Comparison of ENCODE assay signal across 35 cellular contexts in genomic region chr20:46923550-46923949, GRCh38. TPM values are rescaled to one million over a fixed set of nuclear protein-coding genes. Genes with fewer than 3 reads are reported as not detected.
"Had no signal": no experiment of that assay in that cellular context is flagged by ENCODE, and none has a peak within 500 bp of the region (broad histone marks: within the 10 kb centered on the region; RNA-seq: fewer than 3 reads in every experiment).

No MANE protein-coding gene starts in this region.

- H3K9me3 ChIP-seq: ascending aorta, Peyer's patch, SJSA1, SK-N-SH had no signal

- H3K4me3 ChIP-seq: ascending aorta, cardiac muscle cell, K562, Peyer's patch, SJSA1 had no signal

- H3K36me3 ChIP-seq: ascending aorta, cardiac muscle cell, Peyer's patch, SJSA1 had no signal

- H3K27me3 ChIP-seq: ascending aorta, cardiac muscle cell, Peyer's patch, SJSA1 had no signal

- ATAC-seq: activated CD8-positive, alpha-beta T cell treated with anti-CD3 and anti-CD28 coated beads for 36 hours; K562; PC-3 had no signal

- H3K4me1 ChIP-seq: ascending aorta, Peyer's patch, SJSA1 had no signal

- H3K27ac ChIP-seq: ascending aorta, cardiac muscle cell, Peyer's patch, SJSA1, WERI-Rb-1 had no signal

- DNase-seq: activated CD4-positive, alpha-beta T cell treated with anti-CD3 and anti-CD28 coated beads for 1 hour; activated CD4-positive, alpha-beta T cell treated with anti-CD3 and anti-CD28 coated beads, Interleukin-2, amount 10 ng/mL, durations not matched to agents 24 days and 14 days; activated CD4-positive, alpha-beta T cell treated with anti-CD3 and anti-CD28 coated beads, Interleukin-2, amount 50 U/mL, for 4 hours; activated CD4-positive, CD25-positive, alpha-beta regulatory T cell; activated CD8-positive, alpha-beta T cell treated with anti-CD3 and anti-CD28 coated beads for 36 hours; activated gamma-delta T cell; activated naive CD4-positive, alpha-beta T cell treated with Interleukin-2 at 50 U/mL for 16 hours; activated naive CD8-positive, alpha-beta T cell treated with anti-CD3 and anti-CD28 coated beads, Interleukin-2, amount 10 ng/mL, durations not matched to agents 7 days and 5 days; activated T-cell treated with anti-CD3 and anti-CD28 coated beads, Interleukin-2, amount 50 U/mL, for 24 hours; amygdala; NCI-H1092 treated with DMSO at 0.1 percent for 48 hours; NCI-H1417; NCI-H146; NCI-H187; NCI-H2081; NCI-H226; NCI-H446 treated with DMSO at 0.1 percent for 48 hours; NCI-H524; NCI-H748 treated with DMSO at 0.1 percent for 48 hours; NK-92 treated with Interleukin-12 subunit alpha and Interleukin-12 subunit beta, amount 100 ng/mL, for 24 hours; PC-3; Peyer's patch; RPMI8226; SHP77 treated with DMSO at 0.1 percent for 48 hours; SK-N-SH; T-helper 1 cell; T-helper 2 cell; T1000; WERI-Rb-1 had no signal

RNA-seq across cellular contexts. Expression of gene EYA2, which starts 28.9 kb away (rescaled TPM):
- total RNA-seq: activated CD4-positive, alpha-beta T cell treated with anti-CD3 and anti-CD28 coated beads, Interleukin-2, amount 10 ng/mL, durations not matched to agents 24 days and 14 days; activated CD8-positive, alpha-beta memory T cell treated with anti-CD3 and anti-CD28 coated beads for 36 hours; activated CD8-positive, alpha-beta T cell treated with anti-CD3 and anti-CD28 coated beads for 36 hours; activated naive CD8-positive, alpha-beta T cell treated with anti-CD3 and anti-CD28 coated beads, Interleukin-2, amount 10 ng/mL, durations not matched to agents 7 days and 5 days; activated T-helper 2 cell treated with anti-CD3 and anti-CD28 coated beads, Interferon-gamma antibody, Interleukin-2, Interleukin-4, amounts not matched to agents 10 μg/mL and 5 μg/mL and 100 μg/mL, durations not matched to agents 14 hours and 24 hours and 36 hours; K562 had no signal
